12 cellular contexts compared by ENCODE assay signal in the genomic region with DNA sequence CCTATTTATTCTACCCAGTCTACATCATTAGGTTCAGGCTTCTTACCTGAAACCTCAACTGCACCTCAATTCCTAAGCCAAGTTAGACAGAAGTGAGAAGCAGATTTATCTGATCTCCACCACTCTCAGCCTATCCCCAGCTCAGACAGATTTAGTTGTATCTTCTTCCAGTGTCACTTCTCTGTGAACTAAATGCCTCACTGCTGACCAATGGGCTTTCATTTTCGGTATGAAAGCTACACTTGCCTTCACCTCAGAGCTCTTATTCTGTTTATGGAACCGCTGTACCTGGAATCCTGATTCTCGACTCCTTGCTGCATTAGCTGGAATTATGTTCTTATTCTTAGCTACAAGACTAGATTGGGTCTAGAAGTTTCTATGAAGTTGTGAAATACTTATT.
"Had no signal": no experiment of that assay in that cellular context is flagged by ENCODE, and none has a peak within 500 bp of the region (broad histone marks: within the 10 kb centered on the region; RNA-seq: fewer than 3 reads in every experiment).

No MANE protein-coding gene starts in this region.

- H3K36me3 Mint-ChIP-seq: activated naive CD8-positive, alpha-beta T cell treated with anti-CD3 and anti-CD28 coated beads, Interleukin-2, amount 10 ng/mL, durations not matched to agents 7 days and 5 days; naive B cell had no signal

- H3K4me1 Mint-ChIP-seq: activated CD4-positive, alpha-beta memory T cell treated with anti-CD3 and anti-CD28 coated beads, Interleukin-2, amount 10 ng/mL, durations not matched to agents 7 days and 5 days; activated naive CD8-positive, alpha-beta T cell treated with anti-CD3 and anti-CD28 coated beads, Interleukin-2, amount 10 ng/mL, durations not matched to agents 7 days and 5 days; naive B cell had no signal

- H3K9me3 ChIP-seq: stomach had no signal

- H3K27ac ChIP-seq: skin epidermis, stomach, thoracic aorta had no signal

- DNase-seq: activated CD4-positive, alpha-beta memory T cell treated with anti-CD3 and anti-CD28 coated beads, Interleukin-2, amount 10 ng/mL, durations not matched to agents 7 days and 5 days; activated gamma-delta T cell treated with Interleukin-2 at 50 U/mL for 16 hours; activated naive CD8-positive, alpha-beta T cell treated with anti-CD3 and anti-CD28 coated beads, Interleukin-2, amount 10 ng/mL, durations not matched to agents 7 days and 5 days; activated T-cell treated with anti-CD3 and anti-CD28 coated beads, Interleukin-2, amount 50 U/mL, for 48 hours; anterior cingulate cortex; cerebellar nuclear complex; naive B cell; stimulated activated CD4-positive, alpha-beta T cell treated with anti-CD3 and anti-CD28 coated beads, Interleukin-4, amount 100 ng/mL, for 4 hours; stomach had no signal

- H3K27me3 ChIP-seq: stomach had no signal

- H3K4me3 Mint-ChIP-seq: activated CD4-positive, alpha-beta memory T cell treated with anti-CD3 and anti-CD28 coated beads, Interleukin-2, amount 10 ng/mL, durations not matched to agents 7 days and 5 days; activated naive CD8-positive, alpha-beta T cell treated with anti-CD3 and anti-CD28 coated beads, Interleukin-2, amount 10 ng/mL, durations not matched to agents 7 days and 5 days; dendritic cell treated with granulocyte-macrophage colony-stimulating factor and Interleukin-4, amounts not matched to agents 40 ng/mL and 50 ng/mL, for 4 days; naive B cell had no signal

- H3K9me3 Mint-ChIP-seq: activated naive CD8-positive, alpha-beta T cell treated with anti-CD3 and anti-CD28 coated beads, Interleukin-2, amount 10 ng/mL, durations not matched to agents 7 days and 5 days had no signal

- H3K4me1 ChIP-seq: stomach had no signal

- H3K4me3 ChIP-seq: skin epidermis, stomach, thoracic aorta had no signal

- H3K27me3 Mint-ChIP-seq: activated CD4-positive, alpha-beta memory T cell treated with anti-CD3 and anti-CD28 coated beads, Interleukin-2, amount 10 ng/mL, durations not matched to agents 7 days and 5 days; activated naive CD8-positive, alpha-beta T cell treated with anti-CD3 and anti-CD28 coated beads, Interleukin-2, amount 10 ng/mL, durations not matched to agents 7 days and 5 days; dendritic cell treated with granulocyte-macrophage colony-stimulating factor and Interleukin-4, amounts not matched to agents 40 ng/mL and 50 ng/mL, for 4 days; naive B cell had no signal

- H3K27ac Mint-ChIP-seq: activated CD4-positive, alpha-beta memory T cell treated with anti-CD3 and anti-CD28 coated beads, Interleukin-2, amount 10 ng/mL, durations not matched to agents 7 days and 5 days; activated naive CD8-positive, alpha-beta T cell treated with anti-CD3 and anti-CD28 coated beads, Interleukin-2, amount 10 ng/mL, durations not matched to agents 7 days and 5 days; dendritic cell treated with granulocyte-macrophage colony-stimulating factor and Interleukin-4, amounts not matched to agents 40 ng/mL and 50 ng/mL, for 4 days; naive B cell had no signal

- H3K36me3 ChIP-seq: stomach, thoracic aorta had no signal
